Comparison of ENCODE assay signal across 8 cellular contexts in genomic region chr20:30376767-30377658, GRCh38.
DNase-seq lines count a peak whose midpoint lies in the region; ATAC-seq and TF ChIP-seq lines count a peak whose summit lies in the region.

No MANE protein-coding gene starts in this region.

- TF ChIP-seq CTCF in choroid plexus epithelial cell (conservative IDR thresholded peaks at IDR 0.05; ENCODE audit: low read depth, low read length), result peak; percentile 67

- DNase-seq in NCI-H2029 (lab: John Stamatoyannopoulos, UW), result peak; percentile 44
- DNase-seq in NCI-H2029 treated with DMSO at 0.1 percent for 48 hours (lab: John Stamatoyannopoulos, UW), result no peak
- peak; percentile 59 for DNase-seq in NCI-H226
- peak; percentile 92 for DNase-seq in activated CD4-positive, alpha-beta T cell treated with anti-CD3 and anti-CD28 coated beads for 36 hours
- DNase-seq in choroid plexus epithelial cell (ENCODE audit: low read depth), result peak; percentile 89
- peak; percentile 80 for DNase-seq in kidney tubule cell (ENCODE audit: low spot score)
- peak; percentile 89 for DNase-seq in stimulated activated CD4-positive, alpha-beta T cell treated with anti-CD3 and anti-CD28 coated beads, Interleukin-2, amount 100 ng/mL, for 4 hours (ENCODE audit: low read depth)

- H3K4me3 ChIP-seq in choroid plexus epithelial cell (ENCODE audit: low read depth, low read length), result peak overlapping the region; percentile 89

- peak overlapping the region; percentile 79 for H3K4me3 Mint-ChIP-seq in activated CD4-positive, alpha-beta T cell treated with anti-CD3 and anti-CD28 coated beads for 36 hours

- peaks cover 9% of the 10 kb centered on the region for H3K36me3 Mint-ChIP-seq in activated CD4-positive, alpha-beta T cell treated with anti-CD3 and anti-CD28 coated beads for 36 hours (ENCODE audit: low read depth)

- H3K27me3 Mint-ChIP-seq in activated CD4-positive, alpha-beta T cell treated with anti-CD3 and anti-CD28 coated beads for 36 hours, result no peaks in the 10 kb centered on the region

- peaks cover 6% of the 10 kb centered on the region for H3K9me3 Mint-ChIP-seq in activated CD4-positive, alpha-beta T cell treated with anti-CD3 and anti-CD28 coated beads for 36 hours (ENCODE audit: low read depth)

- CTCF ChIA-PET in activated CD4-positive, alpha-beta T cell treated with anti-CD3 and anti-CD28 coated beads for 36 hours (lab: Charles Lee), result no interaction called here

- ATAC-seq in HG03097 (IDR thresholded peaks at IDR 0.05; ENCODE audit: low FRiP score, unreplicated experiment), result peak; percentile 86
- ATAC-seq in activated CD4-positive, alpha-beta T cell treated with anti-CD3 and anti-CD28 coated beads for 36 hours, result peak; percentile 93

- H3K27ac Mint-ChIP-seq in activated CD4-positive, alpha-beta T cell treated with anti-CD3 and anti-CD28 coated beads for 36 hours, result peak overlapping the region; percentile 93

- intact Hi-C loops in activated CD4-positive, alpha-beta T cell treated with anti-CD3 and anti-CD28 coated beads for 36 hours (cut with DNase I, micrococcal nuclease), result loop anchor here in 1 of 2 experiments (2.0 to 5.0 kb wide), 2 partner anchors 95 to 1774 kb away; no protein-coding TSS in a partner anchor

- H3K4me1 Mint-ChIP-seq in activated CD4-positive, alpha-beta T cell treated with anti-CD3 and anti-CD28 coated beads for 36 hours, result peaks cover 33% of the 10 kb centered on the region

- POLR2A ChIA-PET in activated CD4-positive, alpha-beta T cell treated with anti-CD3 and anti-CD28 coated beads for 36 hours (lab: Charles Lee), result no interaction called here
